Comparison of ENCODE assay signal across 14 cellular contexts in genomic region chr9:71663931-71664459, GRCh38.
A peak's percentile ranks its signal among the peaks of the same experiment; 100 is the strongest.
DNase-seq lines count a peak whose midpoint lies in the region; ATAC-seq and TF ChIP-seq lines count a peak whose summit lies in the region.
"Had no signal": no experiment of that assay in that cellular context is flagged by ENCODE, and none has a peak within 500 bp of the region (broad histone marks: within the 10 kb centered on the region; RNA-seq: fewer than 3 reads in every experiment).

No MANE protein-coding gene starts in this region.

- H4K20me1 ChIP-seq in neural progenitor cell (ENCODE audit: low read depth) = no peaks in the 10 kb centered on the region
- H4K20me1 ChIP-seq: BLaER1 had no signal

- H3K79me2 ChIP-seq in neural progenitor cell (ENCODE audit: low read depth) = no peaks in the 10 kb centered on the region

- H3K4me2 ChIP-seq in neural progenitor cell = peak overlapping the region; percentile 2
- H3K4me2 ChIP-seq: BLaER1 had no signal

- peaks cover 7% of the 10 kb centered on the region for H3K4me1 Mint-ChIP-seq in neural progenitor cell
- H3K4me1 Mint-ChIP-seq: naive B cell had no signal

- H2AFZ ChIP-seq in neural progenitor cell (replicated peaks) = peak overlapping the region; percentile 83

- no peak overlapping the region for H3K27ac Mint-ChIP-seq in neural progenitor cell
- H3K27ac Mint-ChIP-seq: effector memory CD8-positive, alpha-beta T cell had no signal

- H3K9me3 Mint-ChIP-seq in neural progenitor cell = no peaks in the 10 kb centered on the region
- H3K9me3 Mint-ChIP-seq: effector memory CD8-positive, alpha-beta T cell had no signal

- H3K27ac ChIP-seq in neural progenitor cell = no peak overlapping the region
- H3K27ac ChIP-seq: BLaER1 had no signal

- no peaks in the 10 kb centered on the region for H3K36me3 Mint-ChIP-seq in neural progenitor cell
- H3K36me3 Mint-ChIP-seq: naive B cell had no signal

- no peak overlapping the region for H3K9ac ChIP-seq in neural progenitor cell
- H3K9ac ChIP-seq: BLaER1 had no signal

- no peaks in the 10 kb centered on the region for H3K27me3 Mint-ChIP-seq in neural progenitor cell (ENCODE audit: insufficient read depth, low read depth)
- H3K27me3 Mint-ChIP-seq: effector memory CD8-positive, alpha-beta T cell; naive B cell had no signal

- TF ChIP-seq CTCF in neural progenitor cell (IDR thresholded peaks at IDR 0.05) = no peak

- no peak for ATAC-seq in HG03460 (IDR thresholded peaks at IDR 0.05; ENCODE audit: unreplicated experiment)
- ATAC-seq in HG02885 (IDR thresholded peaks at IDR 0.05; ENCODE audit: poor library complexity, unreplicated experiment) = no peak

- H3K9me3 ChIP-seq in neural progenitor cell (ENCODE audit: low read depth) = no peaks in the 10 kb centered on the region

- peaks cover 5% of the 10 kb centered on the region for H3F3A ChIP-seq in neural progenitor cell (ENCODE audit: low read depth)

- no peaks in the 10 kb centered on the region for H3K27me3 ChIP-seq in neural progenitor cell
- H3K27me3 ChIP-seq: BLaER1 had no signal

- H3K4me3 ChIP-seq in neural progenitor cell = no peak overlapping the region
- H3K4me3 ChIP-seq: BLaER1 had no signal

- H3K4me3 Mint-ChIP-seq in neural progenitor cell = no peak overlapping the region
- H3K4me3 Mint-ChIP-seq: effector memory CD8-positive, alpha-beta T cell; naive B cell had no signal

- DNase-seq in EH (ENCODE audit: low read depth) (peak; percentile 64), M059J (ENCODE audit: low read depth) (peak; percentile 80), fibroblast of gingiva (ENCODE audit: low read depth) (peak; percentile 87), neural progenitor cell (ENCODE audit: low spot score) (peak; percentile 19), DMS79 (lab: John Stamatoyannopoulos, UW) (no peak), HUDEP-2 (lab: John Stamatoyannopoulos, UW; ENCODE audit: unreplicated experiment in 76 of 76) (no peak)
- DNase-seq: effector memory CD8-positive, alpha-beta T cell; naive B cell; NCI-H526; Right ventricle myocardium superior; stimulated activated CD4-positive, alpha-beta T cell treated with anti-CD3 and anti-CD28 coated beads, Interleukin-15, amount 100 ng/mL, for 24 hours had no signal

- peaks cover 17% of the 10 kb centered on the region for H3K4me1 ChIP-seq in neural progenitor cell
- H3K4me1 ChIP-seq: BLaER1 had no signal

- H3K36me3 ChIP-seq in neural progenitor cell = no peaks in the 10 kb centered on the region
- H3K36me3 ChIP-seq: BLaER1 had no signal

Comparison
In these comparisons a context has a peak if more than half of its experiments do, and no peak if none do; other contexts are left out.
1. DNase-seq: peak in EH (single experiment), M059J (single experiment), fibroblast of gingiva (single experiment) and neural progenitor cell (single experiment); none in DMS79 (single experiment) and HUDEP-2 (0 of 76).